Comparison of ENCODE assay signal across 8 cellular contexts in the genomic region with DNA sequence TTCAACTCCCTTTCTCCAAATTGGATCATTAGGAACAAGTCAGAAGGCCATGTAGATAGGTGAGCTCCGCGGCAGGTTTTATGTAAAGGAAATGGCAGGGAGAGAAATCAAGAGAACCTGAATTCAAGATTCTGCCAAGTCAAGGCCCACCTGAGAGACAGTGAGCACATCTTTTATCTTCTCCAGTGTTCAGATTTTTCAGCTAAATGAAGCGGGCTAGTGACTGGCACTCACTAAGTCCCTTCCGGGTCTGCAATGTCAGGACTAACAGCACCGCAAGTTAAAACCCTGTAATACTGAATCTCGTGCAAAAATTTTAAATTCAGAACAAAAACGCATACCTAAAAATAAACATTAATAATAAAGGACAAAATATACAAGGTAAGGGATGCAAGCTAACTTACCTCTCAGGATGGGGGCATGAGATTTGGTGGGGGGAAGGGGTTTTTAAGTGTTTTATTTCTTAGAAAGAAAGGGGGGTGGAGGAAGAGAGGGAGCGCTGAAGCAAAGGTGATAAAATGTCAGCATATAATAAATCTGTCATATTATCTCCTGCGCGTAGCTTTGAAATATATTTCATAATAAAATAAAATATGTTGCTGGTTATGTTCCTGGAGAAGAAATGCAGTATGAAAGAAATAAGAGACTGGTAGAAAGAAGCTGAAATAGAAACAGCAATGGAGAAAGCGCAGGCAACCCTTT. TPM values are rescaled to one million over a fixed set of nuclear protein-coding genes. Genes with fewer than 3 reads are reported as not detected.
A peak's percentile ranks its signal among the peaks of the same experiment; 100 is the strongest.
DNase-seq lines count a peak whose midpoint lies in the region; ATAC-seq, FAIRE-seq and TF ChIP-seq lines count a peak whose summit lies in the region.

No MANE protein-coding gene starts in this region.

- peak overlapping the region; percentile 55 for H3K4me3 ChIP-seq in GM12864 (ENCODE audit: low read depth, low read length)
- peak overlapping the region; percentile 77 for H3K4me3 ChIP-seq in hepatocyte
- peak overlapping the region; percentile 37 to 52 (median 44) for H3K4me3 ChIP-seq in gastrocnemius medialis

- WGBS in hepatocyte (ENCODE audit: low lambda C conversion rate, missing lambda C conversion rate), result 35% methylated on average over 11 of the region's 11 CpGs

- TF ChIP-seq CTCF in GM12864 (IDR thresholded peaks at IDR 0.05; ENCODE audit: low read depth, low read length, missing control alignments) (no peak), hepatocyte (IDR thresholded peaks at IDR 0.05; ENCODE audit: poor library complexity) (no peak), gastrocnemius medialis (IDR thresholded peaks at IDR 0.05 in 4 of 5, conservative IDR thresholded peaks at IDR 0.05 in 1 of 5) (no peak)

- no peaks in the 10 kb centered on the region for H3K9me2 ChIP-seq in hepatocyte (replicated peaks; ENCODE audit: insufficient read depth)

- no peak for TF ChIP-seq POLR2A in gastrocnemius medialis (IDR thresholded peaks at IDR 0.05)

- peak overlapping the region; percentile 76 for H2AFZ ChIP-seq in hepatocyte

- H3K4me2 ChIP-seq in hepatocyte, result peak overlapping the region; percentile 75

- peaks cover 13% of the 10 kb centered on the region for H3K36me3 Mint-ChIP-seq in activated naive CD8-positive, alpha-beta T cell treated with anti-CD3 and anti-CD28 coated beads, Interleukin-2, amount 50 U/mL, for 24 hours (ENCODE audit: low read depth)

- no peak for DNase-seq in GM12864 (ENCODE audit: low read depth)
- DNase-seq in activated naive CD8-positive, alpha-beta T cell treated with anti-CD3 and anti-CD28 coated beads, Interleukin-2, amount 50 U/mL, for 24 hours, result no peak
- no peak for DNase-seq in hepatocyte (ENCODE audit: low spot score)
- no peak for DNase-seq in gastrocnemius medialis
- no peak for DNase-seq in SKM-1 (lab: John Stamatoyannopoulos, UW; ENCODE audit: unreplicated experiment)
- no peak for DNase-seq in RCC 7860 (ENCODE audit: low spot score)
- no peak for DNase-seq in urothelium cell line (ENCODE audit: low spot score)

- no peak for FAIRE-seq in RCC 7860 (lab: Jason Lieb, UNC)
- FAIRE-seq in urothelium cell line (lab: Jason Lieb, UNC), result no peak

- no peak for ATAC-seq in activated naive CD8-positive, alpha-beta T cell treated with anti-CD3 and anti-CD28 coated beads, Interleukin-2, amount 50 U/mL, for 24 hours
- ATAC-seq in gastrocnemius medialis, result no peak
- ATAC-seq in HG03439 (IDR thresholded peaks at IDR 0.05; ENCODE audit: unreplicated experiment), result no peak

- peak overlapping the region; percentile 26 for H3K4me3 Mint-ChIP-seq in activated naive CD8-positive, alpha-beta T cell treated with anti-CD3 and anti-CD28 coated beads, Interleukin-2, amount 50 U/mL, for 24 hours

- peaks cover 33% of the 10 kb centered on the region for H3K27me3 Mint-ChIP-seq in activated naive CD8-positive, alpha-beta T cell treated with anti-CD3 and anti-CD28 coated beads, Interleukin-2, amount 50 U/mL, for 24 hours

- H3K27me3 ChIP-seq in hepatocyte (no peaks in the 10 kb centered on the region), gastrocnemius medialis (peaks cover 0 to 4% (median 0%) of the 10 kb centered on the region in 3 donors)

- no peaks in the 10 kb centered on the region for H3K36me3 ChIP-seq in hepatocyte (replicated peaks; ENCODE audit: insufficient read depth, low read depth)
- H3K36me3 ChIP-seq in gastrocnemius medialis, result no peaks in the 10 kb centered on the region

- H3K27ac Mint-ChIP-seq in activated naive CD8-positive, alpha-beta T cell treated with anti-CD3 and anti-CD28 coated beads, Interleukin-2, amount 50 U/mL, for 24 hours, result no peak overlapping the region

- H3K4me1 Mint-ChIP-seq in activated naive CD8-positive, alpha-beta T cell treated with anti-CD3 and anti-CD28 coated beads, Interleukin-2, amount 50 U/mL, for 24 hours, result peaks cover 16% of the 10 kb centered on the region

- intact Hi-C loops in gastrocnemius medialis (cut with DNase I; ENCODE audit: low total_unique reads), result no loop called here

- peaks cover 22% of the 10 kb centered on the region for H4K20me1 ChIP-seq in hepatocyte (ENCODE audit: insufficient read depth, poor library complexity, severe bottlenecking)

- in situ Hi-C loops in gastrocnemius medialis (cut with MboI; ENCODE audit: low sequenced_read_pairs in 4 of 4), result loop anchor here in 1 of 4 donors (25.0 kb wide), 1 partner anchor 597 kb away; a partner anchor contains a TSS

- H3K27ac ChIP-seq in hepatocyte, result peak overlapping the region; percentile 79
- H3K27ac ChIP-seq in gastrocnemius medialis, result no peak overlapping the region

- peaks cover 77% of the 10 kb centered on the region for H3K79me2 ChIP-seq in hepatocyte

- H3K9me3 Mint-ChIP-seq in activated naive CD8-positive, alpha-beta T cell treated with anti-CD3 and anti-CD28 coated beads, Interleukin-2, amount 50 U/mL, for 24 hours, result peaks cover 7% of the 10 kb centered on the region

- H3K4me1 ChIP-seq in hepatocyte (ENCODE audit: insufficient read depth) (peaks cover 20% of the 10 kb centered on the region), gastrocnemius medialis (peaks cover 10 to 16% of the 10 kb centered on the region in 2 donors)

- no peaks in the 10 kb centered on the region for H3K9me3 ChIP-seq in hepatocyte (ENCODE audit: low read depth)
- no peaks in the 10 kb centered on the region for H3K9me3 ChIP-seq in gastrocnemius medialis

RNA-seq across cellular contexts. Expression of a gene that starts 17.5 kb away (rescaled TPM):
- total RNA-seq in hepatocyte (118 and 121 TPM in 2 replicates), gastrocnemius medialis (10 to 100 TPM; 31.4 to 43.0 (median 32.9) TPM)
- 57.4 and 59.6 TPM in 2 replicates for polyA plus RNA-seq in hepatocyte

RNA-seq across cellular contexts. Expression of a gene that starts 50.6 kb away (rescaled TPM):
- total RNA-seq in hepatocyte, result not detected in 2 replicates
- not detected in 2 replicates for polyA plus RNA-seq in hepatocyte
- not detected for total RNA-seq in gastrocnemius medialis
